ENCODE assay signal across 30 cellular contexts in the genomic region with DNA sequence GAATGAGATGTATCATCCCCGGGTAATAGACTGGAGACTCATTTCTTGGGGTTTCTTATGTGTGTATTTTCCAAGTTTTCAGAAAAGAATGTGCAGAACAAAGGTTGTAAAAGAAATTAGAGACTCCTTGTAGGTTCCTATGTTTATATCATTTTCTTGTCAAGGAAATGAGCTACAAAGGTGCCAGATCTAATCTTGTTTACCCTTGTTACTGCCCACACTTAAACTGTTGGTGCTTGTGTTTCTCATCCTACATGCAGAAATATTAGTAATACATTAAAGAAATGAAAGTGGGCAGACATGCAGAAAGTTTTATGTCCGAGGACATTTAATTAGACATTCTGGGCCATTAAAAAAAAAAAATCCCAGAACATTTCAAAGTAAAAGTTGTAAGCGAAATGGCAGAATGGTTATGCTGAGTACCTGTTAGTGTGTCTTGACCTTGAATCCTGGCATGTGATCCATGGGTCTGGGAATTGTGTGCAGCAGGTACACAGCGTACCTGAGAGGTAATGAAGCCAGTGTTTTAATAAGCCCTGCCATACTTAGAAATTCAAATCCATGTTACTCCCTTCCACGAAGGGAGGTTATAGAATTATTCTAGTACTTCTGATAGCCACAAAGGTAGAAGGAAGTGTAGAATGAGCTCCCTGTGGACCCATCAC.
"Had no signal": no experiment of that assay in that cellular context is flagged by ENCODE, and none has a peak within 500 bp of the region (broad histone marks: within the 10 kb centered on the region; RNA-seq: fewer than 3 reads in every experiment).

No MANE protein-coding gene starts in this region.

- H3K4me3 Mint-ChIP-seq: activated B cell treated with CpG ODN at 0.5 μM for 24 hours; activated CD8-positive, alpha-beta T cell treated with anti-CD3 and anti-CD28 coated beads for 36 hours; activated naive CD8-positive, alpha-beta T cell; activated T-cell treated with anti-CD3 and anti-CD28 coated beads, Interleukin-2, amount 50 U/mL, for 4 hours; activated T-helper 17 cell treated with anti-CD3 and anti-CD28 coated beads, Interleukin-2, amount 50 U/mL, for 72 hours; central memory CD8-positive, alpha-beta T cell; dendritic cell treated with granulocyte-macrophage colony-stimulating factor and Interleukin-4, amounts not matched to agents 40 ng/mL and 50 ng/mL, for 4 days; endodermal cell; T-cell; T-helper 1 cell treated with Interleukin-12 subunit alpha and Interleukin-12 subunit beta and Interleukin-4 antibody, amounts not matched to agents 30 μg/mL and 1 μg/mL, for 36 hours; T-helper 2 cell treated with Interferon-gamma antibody and Interleukin-4, amounts not matched to agents 5 μg/mL and 100 μg/mL, for 36 hours had no signal

- H3K27ac ChIP-seq: brain microvascular endothelial cell, coronary artery, dorsolateral prefrontal cortex, WERI-Rb-1 had no signal

- DNase-seq: activated B cell treated with CpG ODN at 0.5 μM for 24 hours; activated CD4-positive, alpha-beta T cell treated with anti-CD3 and anti-CD28 coated beads for 48 hours; activated CD4-positive, alpha-beta T cell treated with anti-CD3 and anti-CD28 coated beads, Interleukin-2, amount 50 U/mL, for 1 hour; activated CD4-positive, alpha-beta T cell treated with anti-CD3 and anti-CD28 coated beads, Interleukin-2, amount 50 U/mL, for 48 hours; activated CD8-positive, alpha-beta memory T cell treated with anti-CD3 and anti-CD28 coated beads for 24 hours; activated CD8-positive, alpha-beta T cell treated with anti-CD3 and anti-CD28 coated beads for 36 hours; activated effector memory CD4-positive, alpha-beta T cell treated with Interleukin-2 at 50 U/mL for 16 hours; activated gamma-delta T cell treated with Interleukin-2 at 50 U/mL for 16 hours; activated naive CD4-positive, alpha-beta T cell treated with anti-CD3 and anti-CD28 coated beads, Interleukin-2, amount 50 U/mL, for 16 hours; activated naive CD4-positive, alpha-beta T cell treated with Interleukin-2 at 50 U/mL for 16 hours; activated T-cell treated with anti-CD3 and anti-CD28 coated beads, Interleukin-2, amount 50 U/mL, for 4 hours; amniotic stem cell; aorta; brain microvascular endothelial cell; dorsolateral prefrontal cortex; effector memory CD4-positive, alpha-beta T cell; endodermal cell; foreskin fibroblast; head of caudate nucleus; T-cell; WERI-Rb-1 had no signal

- ATAC-seq: activated CD4-positive, CD25-positive, alpha-beta regulatory T cell treated with anti-CD3 and anti-CD28 coated beads, Interleukin-2, amount 50 U/mL, for 24 hours; activated CD8-positive, alpha-beta T cell treated with anti-CD3 and anti-CD28 coated beads for 36 hours; activated T-cell treated with anti-CD3 and anti-CD28 coated beads, Interleukin-2, amount 50 U/mL, for 4 hours; activated T-helper 17 cell treated with anti-CD3 and anti-CD28 coated beads, Interleukin-2, amount 50 U/mL, for 72 hours; esophagus mucosa; T-cell had no signal

- H3K36me3 ChIP-seq: WERI-Rb-1 had no signal

- H3K9me3 Mint-ChIP-seq: activated B cell treated with CpG ODN at 0.5 μM for 24 hours; activated CD8-positive, alpha-beta T cell treated with anti-CD3 and anti-CD28 coated beads for 36 hours; activated T-cell treated with anti-CD3 and anti-CD28 coated beads, Interleukin-2, amount 50 U/mL, for 4 hours; activated T-helper 17 cell treated with anti-CD3 and anti-CD28 coated beads, Interleukin-2, amount 50 U/mL, for 72 hours; central memory CD8-positive, alpha-beta T cell; dendritic cell treated with granulocyte-macrophage colony-stimulating factor and Interleukin-4, amounts not matched to agents 40 ng/mL and 50 ng/mL, for 4 days; endodermal cell; T-cell; T-helper 1 cell treated with Interleukin-12 subunit alpha and Interleukin-12 subunit beta and Interleukin-4 antibody, amounts not matched to agents 30 μg/mL and 1 μg/mL, for 36 hours; T-helper 2 cell treated with Interferon-gamma antibody and Interleukin-4, amounts not matched to agents 5 μg/mL and 100 μg/mL, for 36 hours had no signal

- H3K27me3 ChIP-seq: brain microvascular endothelial cell, dorsolateral prefrontal cortex had no signal

- H3K27ac Mint-ChIP-seq: activated B cell treated with CpG ODN at 0.5 μM for 24 hours; activated CD8-positive, alpha-beta T cell treated with anti-CD3 and anti-CD28 coated beads for 36 hours; activated naive CD8-positive, alpha-beta T cell; activated T-helper 17 cell treated with anti-CD3 and anti-CD28 coated beads, Interleukin-2, amount 50 U/mL, for 72 hours; dendritic cell treated with granulocyte-macrophage colony-stimulating factor and Interleukin-4, amounts not matched to agents 40 ng/mL and 50 ng/mL, for 4 days; endodermal cell; T-cell; T-helper 1 cell treated with Interleukin-12 subunit alpha and Interleukin-12 subunit beta and Interleukin-4 antibody, amounts not matched to agents 30 μg/mL and 1 μg/mL, for 36 hours; T-helper 2 cell treated with Interferon-gamma antibody and Interleukin-4, amounts not matched to agents 5 μg/mL and 100 μg/mL, for 36 hours had no signal

- H3K27me3 Mint-ChIP-seq: activated B cell treated with CpG ODN at 0.5 μM for 24 hours; activated CD8-positive, alpha-beta T cell treated with anti-CD3 and anti-CD28 coated beads for 36 hours; activated naive CD8-positive, alpha-beta T cell; activated T-helper 17 cell treated with anti-CD3 and anti-CD28 coated beads, Interleukin-2, amount 50 U/mL, for 72 hours; central memory CD8-positive, alpha-beta T cell; dendritic cell treated with granulocyte-macrophage colony-stimulating factor and Interleukin-4, amounts not matched to agents 40 ng/mL and 50 ng/mL, for 4 days; T-cell had no signal

- H3K4me1 Mint-ChIP-seq: activated B cell treated with CpG ODN at 0.5 μM for 24 hours; activated T-helper 17 cell treated with anti-CD3 and anti-CD28 coated beads, Interleukin-2, amount 50 U/mL, for 72 hours; central memory CD8-positive, alpha-beta T cell had no signal

- H3K4me3 ChIP-seq: coronary artery, dorsolateral prefrontal cortex had no signal
